In the genomic region with DNA sequence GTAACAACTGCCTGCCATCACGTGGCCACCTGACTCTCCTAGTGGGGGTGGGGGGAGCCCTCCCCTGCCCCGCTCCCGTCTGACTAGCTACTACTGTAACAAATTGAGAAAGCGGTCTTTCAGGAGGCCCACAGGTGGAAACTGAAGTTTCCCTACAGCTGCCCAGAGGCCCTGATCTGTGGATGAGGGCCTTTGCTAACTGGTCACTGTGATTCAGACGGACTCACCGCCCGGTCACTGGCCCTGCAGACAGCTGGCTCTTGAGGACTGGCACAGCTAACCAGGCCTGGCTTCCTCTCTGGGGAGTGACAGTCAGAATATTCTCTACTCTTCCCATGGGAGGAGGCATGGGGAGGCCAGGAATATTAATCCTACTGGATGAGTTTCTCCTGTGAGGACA, we compare ENCODE assay signal across 22 cellular contexts.
DNase-seq lines count a peak whose midpoint lies in the region; ATAC-seq and TF ChIP-seq lines count a peak whose summit lies in the region.
"Had no signal": no experiment of that assay in that cellular context is flagged by ENCODE, and none has a peak within 500 bp of the region (broad histone marks: within the 10 kb centered on the region; RNA-seq: fewer than 3 reads in every experiment).

No MANE protein-coding gene starts in this region.

- H3K9me2 ChIP-seq in PC-9 (ENCODE audit: insufficient read depth) = no peaks in the 10 kb centered on the region

- TF ChIP-seq POLR2A in thyroid gland (IDR thresholded peaks at IDR 0.05) = no peak

- no peak for TF ChIP-seq CTCF in PC-9 (conservative IDR thresholded peaks at IDR 0.05)
- TF ChIP-seq CTCF in thyroid gland (IDR thresholded peaks at IDR 0.05) = no peak

- H3K4me2 ChIP-seq in PC-9 = no peak overlapping the region

- no TSS peak for BruUV-seq in PC-9 (replicated peaks; lab: Mats Ljungman, UMichigan)

- no peaks in the 10 kb centered on the region for H4K20me1 ChIP-seq in PC-9 (ENCODE audit: insufficient read depth)

- H3K27me3 ChIP-seq in PC-9 (ENCODE audit: insufficient read depth, low read depth) (no peaks in the 10 kb centered on the region), thyroid gland (no peaks in the 10 kb centered on the region)
- H3K27me3 ChIP-seq: adrenal gland, BE2C had no signal

- H3K27ac ChIP-seq in PC-9 = peak overlapping the region; percentile 39; the same call in 1 of the 2 replicates
- no peak overlapping the region for H3K27ac ChIP-seq in thyroid gland
- H3K27ac ChIP-seq: 22Rv1, adrenal gland, skin epidermis, thoracic aorta had no signal

- peak; percentile 11 for DNase-seq in DMS53 (lab: John Stamatoyannopoulos, UW)
- DNase-seq in DMS53 treated with DMSO at 0.1 percent for 48 hours (lab: John Stamatoyannopoulos, UW; ENCODE audit: unreplicated experiment) = no peak
- DNase-seq in PC-9 = no peak
- DNase-seq in islet precursor cell = peak; percentile 45
- DNase-seq in thyroid gland = peak; percentile 10 to 21
- DNase-seq in stimulated activated CD4-positive, alpha-beta T cell treated with anti-CD3 and anti-CD28 coated beads, Interleukin-15, amount 100 ng/mL, for 24 hours = no peak
- no peak for DNase-seq in ACHN
- DNase-seq: activated CD8-positive, alpha-beta memory T cell treated with anti-CD3 and anti-CD28 coated beads for 24 hours; activated naive CD4-positive, alpha-beta T cell; activated T-cell treated with anti-CD3 and anti-CD28 coated beads, Interleukin-2, amount 50 U/mL, for 4 hours; adrenal gland; BE2C; COR-L47; effector memory CD4-positive, alpha-beta T cell; mesenchymal stem cell; naive thymus-derived CD4-positive, alpha-beta T cell; Right ventricle myocardium superior; stimulated activated naive CD4-positive, alpha-beta T cell had no signal

- WGBS in thyroid gland, 2 donors = 80 to 82% methylated on average over 5 to 7 of the region's 7 CpGs

- CTCF ChIA-PET in PC-9 (lab: Charles Lee) = no interaction called here

- no peak for ATAC-seq in HG03442 (IDR thresholded peaks at IDR 0.05; ENCODE audit: unreplicated experiment)
- ATAC-seq: activated T-cell treated with anti-CD3 and anti-CD28 coated beads, Interleukin-2, amount 50 U/mL, for 4 hours; naive thymus-derived CD4-positive, alpha-beta T cell had no signal

- no peak overlapping the region for H2AFZ ChIP-seq in PC-9

- H3K4me3 ChIP-seq in PC-9 = no peak overlapping the region
- H3K4me3 ChIP-seq in thyroid gland (replicated peaks in 1 of 3) = no peak overlapping the region
- H3K4me3 ChIP-seq: adrenal gland, skin epidermis, thoracic aorta had no signal

- POLR2A ChIA-PET in PC-9 (lab: Charles Lee; ENCODE audit: unreplicated experiment) = interaction anchor here (0.6 kb wide), 1 partner anchor 88 kb away, joined by 6 read pairs; no protein-coding TSS in a partner anchor

- intact Hi-C loops in PC-9 (cut with micrococcal nuclease; ENCODE audit: unreplicated experiment) = no loop called here
- intact Hi-C loops in thyroid gland (cut with DNase I) = no loop called here

- H3K36me3 ChIP-seq in PC-9 (ENCODE audit: low read depth) (no peaks in the 10 kb centered on the region), thyroid gland (no peaks in the 10 kb centered on the region)
- H3K36me3 ChIP-seq: adrenal gland, thoracic aorta had no signal

- H3K4me1 ChIP-seq in PC-9 (replicated peaks; ENCODE audit: insufficient read depth) (peaks cover 13% of the 10 kb centered on the region), thyroid gland (peaks cover 0 to 4% of the 10 kb centered on the region in 2 donors)
- H3K4me1 ChIP-seq: adrenal gland had no signal

- peaks cover 3% of the 10 kb centered on the region; the same call in 1 of the 2 replicates for H3F3A ChIP-seq in PC-9 (ENCODE audit: insufficient read depth, low read depth)

- in situ Hi-C loops in ACHN (cut with HindIII; ENCODE audit: low pct_ligation_motif_present, low pct_unique_long_range_greater_than_20kb, low sequenced_read_pairs) = no loop called here

- H3K9me3 ChIP-seq in PC-9 (ENCODE audit: insufficient read depth, low read depth) = peaks cover 9% of the 10 kb centered on the region; the same call in 1 of the 2 replicates
- no peaks in the 10 kb centered on the region for H3K9me3 ChIP-seq in thyroid gland
- H3K9me3 ChIP-seq: adrenal gland, thoracic aorta had no signal

- no peaks in the 10 kb centered on the region for H3K79me2 ChIP-seq in PC-9 (ENCODE audit: low read depth)

Comparison
In these comparisons a context has a peak if more than half of its experiments do, and no peak if none do; other contexts are left out.
1. DNase-seq: peak in DMS53 (single experiment), islet precursor cell (single experiment) and thyroid gland (2 of 2); none in DMS53 treated with DMSO at 0.1 percent for 48 hours (single experiment), PC-9 (0 of 2), stimulated activated CD4-positive, alpha-beta T cell treated with anti-CD3 and anti-CD28 coated beads, Interleukin-15, amount 100 ng/mL, for 24 hours (single experiment) and ACHN (single experiment).